ENCODE assay signal across 10 cellular contexts in genomic region chr1:162349635-162350330, GRCh38. TPM values are rescaled to one million over a fixed set of nuclear protein-coding genes. Genes with fewer than 3 reads are reported as not detected.
DNase-seq lines count a peak whose midpoint lies in the region; ATAC-seq, FAIRE-seq and TF ChIP-seq lines count a peak whose summit lies in the region.
"Had no signal": no experiment of that assay in that cellular context is flagged by ENCODE, and none has a peak within 500 bp of the region (broad histone marks: within the 10 kb centered on the region; RNA-seq: fewer than 3 reads in every experiment).

No MANE protein-coding gene starts in this region.

- intact Hi-C loops in K562 (cut with micrococcal nuclease) = loop anchor here (10.0 kb wide), 1 partner anchor 265 kb away; no protein-coding TSS in a partner anchor
- intact Hi-C loops in activated naive CD4-positive, alpha-beta T cell treated with anti-CD3 and anti-CD28 coated beads for 36 hours (cut with micrococcal nuclease) = no loop called here

- peak overlapping the region in 1 of 2 experiments; percentile 98 for H3K23ac ChIP-seq in mesenchymal stem cell (ENCODE audit: low read length in 2 of 2)

- no peak for TF ChIP-seq POLR2A in K562 (conservative IDR thresholded peaks at IDR 0.05)

- H3K36me3 Mint-ChIP-seq in activated naive CD4-positive, alpha-beta T cell treated with anti-CD3 and anti-CD28 coated beads for 36 hours (ENCODE audit: low read depth) = no peaks in the 10 kb centered on the region
- H3K36me3 Mint-ChIP-seq in mesothelial cell of epicardium = peaks cover 5% of the 10 kb centered on the region

- H3K4ac ChIP-seq in mesenchymal stem cell (ENCODE audit: low read depth in 1 of 2, low read length in 2 of 2) = peak overlapping the region; percentile 57 to 98

- no TSS peak for BruUV-seq in K562 (replicated peaks; lab: Mats Ljungman, UMichigan)

- H3K4me1 Mint-ChIP-seq in activated naive CD4-positive, alpha-beta T cell treated with anti-CD3 and anti-CD28 coated beads for 36 hours (ENCODE audit: low read depth) = no peaks in the 10 kb centered on the region
- H3K4me1 Mint-ChIP-seq in mesothelial cell of epicardium = peaks cover 10% of the 10 kb centered on the region

- no peaks in the 10 kb centered on the region for H3K27me3 ChIP-seq in K562 (ENCODE audit: control insufficient read depth in 2 of 2, insufficient read depth in 2 of 2, low read length in 2 of 2)
- peaks cover 0 to 9% of the 10 kb centered on the region in 2 experiments for H3K27me3 ChIP-seq in mesenchymal stem cell (ENCODE audit: control insufficient read depth in 1 of 2, insufficient read depth in 1 of 2, low read length in 2 of 2)

- peak; percentile 70 for FAIRE-seq in K562 (lab: Jason Lieb, UNC)

- in situ Hi-C loops in Caki2 (cut with HindIII; ENCODE audit: low pct_unique_long_range_greater_than_20kb, low sequenced_read_pairs) (no loop called here), K562 (cut with MboI) (no loop called here)

- H2BK120ac ChIP-seq in mesenchymal stem cell (ENCODE audit: low read depth, low read length) = peak overlapping the region; percentile 50

- H3K4me1 ChIP-seq in K562 (replicated peaks in 1 of 2; ENCODE audit: control insufficient read depth in 2 of 2, insufficient read depth in 2 of 2, low read length in 2 of 2) (peaks cover 13 to 47% of the 10 kb centered on the region in 2 experiments; a peak in 4 of 5 replicates), mesenchymal stem cell (ENCODE audit: control insufficient read depth, insufficient read depth, low read depth, low read length) (peaks cover 12% of the 10 kb centered on the region)

- H3K36me3 ChIP-seq in K562 (ENCODE audit: control insufficient read depth, insufficient read depth, low read length) = no peaks in the 10 kb centered on the region
- no peaks in the 10 kb centered on the region for H3K36me3 ChIP-seq in mesenchymal stem cell (ENCODE audit: control insufficient read depth in 1 of 2, insufficient read depth in 2 of 2, low read depth in 1 of 2, low read length in 2 of 2)

- peak overlapping the region; percentile 65 to 99 for H3K18ac ChIP-seq in mesenchymal stem cell (ENCODE audit: low read depth in 1 of 2, low read length in 2 of 2)

- peak overlapping the region; percentile 99 for H2BK5ac ChIP-seq in mesenchymal stem cell (ENCODE audit: low read depth, low read length, poor library complexity, severe bottlenecking)

- TF ChIP-seq CTCF in K562 (IDR thresholded peaks at IDR 0.05 in 2 of 3, conservative IDR thresholded peaks at IDR 0.05 in 1 of 3; ENCODE audit: insufficient read depth in 2 of 3, low read depth in 1 of 3, low read length in 3 of 3) = no peak
- TF ChIP-seq CTCF in mesothelial cell of epicardium (IDR thresholded peaks at IDR 0.05; ENCODE audit: unreplicated experiment) = no peak

- no peak overlapping the region for H2BK15ac ChIP-seq in mesenchymal stem cell (ENCODE audit: low read depth, poor library complexity, severe bottlenecking)

- H3K4me3 Mint-ChIP-seq in activated naive CD4-positive, alpha-beta T cell treated with anti-CD3 and anti-CD28 coated beads for 36 hours = no peak overlapping the region
- no peak overlapping the region for H3K4me3 Mint-ChIP-seq in mesothelial cell of epicardium

- POLR2A ChIA-PET in K562 (lab: Yijun Ruan, JAX) = no interaction called here

- H2BK12ac ChIP-seq in mesenchymal stem cell (ENCODE audit: low read length in 2 of 2) = peak overlapping the region; percentile 34 to 99

- H3K9me3 Mint-ChIP-seq in activated naive CD4-positive, alpha-beta T cell treated with anti-CD3 and anti-CD28 coated beads for 36 hours = no peaks in the 10 kb centered on the region
- no peaks in the 10 kb centered on the region for H3K9me3 Mint-ChIP-seq in mesothelial cell of epicardium

- TF ChIP-seq EP300 in K562 (IDR thresholded peaks at IDR 0.05; ENCODE audit: low read length) = 0 out of 2 replicates have a peak, but pooled peaks have one; percentile 6

- H3K9me3 ChIP-seq in K562 (replicated peaks; ENCODE audit: control insufficient read depth, insufficient read depth, low read depth, low read length) (no peaks in the 10 kb centered on the region), mesenchymal stem cell (ENCODE audit: control insufficient read depth, low read length) (no peaks in the 10 kb centered on the region)

- DNase-seq in Caki2 (ENCODE audit: low read depth) = peak; percentile 82
- DNase-seq in LHCN-M2 (ENCODE audit: low read depth) = peak; percentile 57
- peak; percentile 39 to 55 (median 42) for DNase-seq in K562 (ENCODE audit: extremely low read depth in 1 of 4, low spot score in 3 of 4)
- peak; percentile 90 for DNase-seq in mesenchymal stem cell
- no peak for DNase-seq in activated naive CD4-positive, alpha-beta T cell treated with anti-CD3 and anti-CD28 coated beads for 36 hours
- DNase-seq in activated CD4-positive, CD25-positive, alpha-beta regulatory T cell (lab: John Stamatoyannopoulos, UW) = no peak
- no peak for DNase-seq in SK-N-DZ (ENCODE audit: low spot score)
- DNase-seq in mesothelial cell of epicardium (ENCODE audit: low spot score in 2 of 2, unreplicated experiment in 2 of 2) = no peak
- DNase-seq: stimulated activated CD4-positive, alpha-beta T cell treated with anti-CD3 and anti-CD28 coated beads, Interleukin-15, amount 100 ng/mL, for 24 hours had no signal

- H3K9ac ChIP-seq in K562 (ENCODE audit: insufficient read depth in 1 of 2, low read depth in 2 of 2, low read length in 2 of 2) (peak overlapping the region in 1 of 2 experiments; percentile 52; a peak in 2 of 4 replicates), mesenchymal stem cell (ENCODE audit: low read length) (no peak overlapping the region)

- H2AK5ac ChIP-seq in mesenchymal stem cell (ENCODE audit: low read length, severe bottlenecking) = peak overlapping the region; percentile 98

- H3K4me3 ChIP-seq in K562 (no peak overlapping the region), mesenchymal stem cell (ENCODE audit: insufficient read depth in 1 of 2, low read depth in 1 of 2, low read length in 2 of 2) (no peak overlapping the region)

- no peaks in the 10 kb centered on the region for H3K79me2 ChIP-seq in K562 (ENCODE audit: control insufficient read depth, insufficient read depth, low read length)

- H3K27ac ChIP-seq in K562 (ENCODE audit: extremely low read depth, low read depth, low read length) (peak overlapping the region; percentile 73), mesenchymal stem cell (ENCODE audit: low read length, poor library complexity, severe bottlenecking) (peak overlapping the region; percentile 89)

- H4K91ac ChIP-seq in mesenchymal stem cell (ENCODE audit: low read length) = peak overlapping the region; percentile 81

- 20% methylated on average over 11 of the region's 11 CpGs for WGBS in K562 (ENCODE audit: insufficient coverage, low coverage, missing lambda C conversion rate)
- WGBS in mesenchymal stem cell = 10% methylated on average over 11 of the region's 11 CpGs

- peak; percentile 39 for ATAC-seq in K562

- H4K8ac ChIP-seq in mesenchymal stem cell (ENCODE audit: low read length) = no peak overlapping the region

- H3K14ac ChIP-seq in mesenchymal stem cell (ENCODE audit: low read length in 2 of 2) = no peak overlapping the region

- H2AFZ ChIP-seq in K562 (ENCODE audit: low read depth, low read length) (peak overlapping the region; percentile 90), mesenchymal stem cell (ENCODE audit: low read depth, low read length) (peak overlapping the region; percentile 86)

- peak overlapping the region; percentile 65 for H3K4me2 ChIP-seq in K562 (ENCODE audit: insufficient read depth, low read length)
- H3K4me2 ChIP-seq in mesenchymal stem cell (ENCODE audit: low read length, poor library complexity, severe bottlenecking) = peak overlapping the region; percentile 35

- H3K27ac Mint-ChIP-seq in activated naive CD4-positive, alpha-beta T cell treated with anti-CD3 and anti-CD28 coated beads for 36 hours = no peak overlapping the region
- no peak overlapping the region for H3K27ac Mint-ChIP-seq in mesothelial cell of epicardium

- CTCF ChIA-PET in K562 (lab: Yijun Ruan, JAX; ENCODE audit: low intra/inter-chr PET ratio) = interaction anchor here (0.6 kb wide), 1 partner anchor 295 kb away, joined by 4 read pairs; no protein-coding TSS in a partner anchor
- CTCF ChIA-PET in activated naive CD4-positive, alpha-beta T cell treated with anti-CD3 and anti-CD28 coated beads for 36 hours (lab: Charles Lee) = no interaction called here

- no peaks in the 10 kb centered on the region for H4K20me1 ChIP-seq in K562 (replicated peaks; ENCODE audit: control insufficient read depth, insufficient read depth, low read length)

- no peak for TF ChIP-seq RAD21 in K562 (CRISPR knock-in tag; conservative IDR thresholded peaks at IDR 0.05 in 1 of 2, IDR thresholded peaks at IDR 0.05 in 1 of 2)

- H3K9me1 ChIP-seq in K562 (ENCODE audit: control insufficient read depth, insufficient read depth, low read length) = no peaks in the 10 kb centered on the region

- peaks cover 2% of the 10 kb centered on the region for H3K27me3 Mint-ChIP-seq in activated naive CD4-positive, alpha-beta T cell treated with anti-CD3 and anti-CD28 coated beads for 36 hours (ENCODE audit: low read depth)
- no peaks in the 10 kb centered on the region for H3K27me3 Mint-ChIP-seq in mesothelial cell of epicardium (ENCODE audit: low read depth)

- no peaks in the 10 kb centered on the region for H3K79me1 ChIP-seq in mesenchymal stem cell (replicated peaks; ENCODE audit: low read length, poor library complexity, severe bottlenecking)

RNA-seq across cellular contexts. Expression of gene SPATA46, which starts 26.9 kb away (rescaled TPM):
- not detected in 2 replicates for total RNA-seq in Caki2 (2014; rRNA removed; shearing (Covaris generic); ENCODE audit: low replicate concordance)
- not detected in 2 replicates for total RNA-seq in LHCN-M2 (2014; rRNA removed)
- not detected for polyA plus RNA-seq in LHCN-M2 (2012)
- not detected in 2 replicates for total RNA-seq in K562 (2011; cell fraction: chromatin; rRNA removed; ENCODE audit: low replicate concordance)
- not detected in 2 replicates for total RNA-seq in K562 (2011; cell fraction: nucleolus; rRNA removed)
- not detected in 2 replicates for total RNA-seq in K562 (2011; cell fraction: nucleoplasm; rRNA removed)
- not detected in 2 replicates for total RNA-seq in K562 (2014; rRNA removed)
- total RNA-seq in K562 (2014; rRNA removed; fragmentation: Illumina TruSeq; extraction: Trizol) = not detected in 2 replicates
- not detected in 2 replicates for total RNA-seq in K562 (2015; rRNA removed; fragmentation: Illumina TruSeq; extraction: Trizol)
- total RNA-seq in K562 (2021) = not detected in 2 replicates
- polyA plus RNA-seq in K562 (2011; rRNA removed) = 0.04 TPM in 2 replicates
- 0.03 TPM in 1 of 2 replicates, not detected in the other for polyA plus RNA-seq in K562 (2011; cell fraction: cytosol; rRNA removed)
- 0.14 TPM in 1 of 2 replicates, not detected in the other for polyA plus RNA-seq in K562 (2011; cell fraction: nucleus; rRNA removed)
- 0.15 TPM in 1 of 2 replicates, not detected in the other for polyA plus RNA-seq in K562 (2012)
- polyA plus RNA-seq in K562 (2014; fragmentation: Illumina TruSeq; extraction: Trizol) = not detected in 2 replicates
- polyA plus RNA-seq in K562 (2014; fragmentation: Nextera tagmentation; extraction: Ambion mirVana) = under 1 TPM in 1 of 2 experiments, not detected in 1; 0.11 TPM
- polyA plus RNA-seq in K562 (2014; rRNA removed) = not detected in 2 replicates
- polyA minus RNA-seq in K562 (2011; rRNA and poly(A)+ RNA removed) = not detected in 2 replicates
- polyA minus RNA-seq in K562 (2011; cell fraction: cytosol; rRNA and poly(A)+ RNA removed) = not detected in 2 replicates
- not detected in 2 replicates for polyA minus RNA-seq in K562 (2011; cell fraction: nucleus; rRNA and poly(A)+ RNA removed)
- not detected for polyA plus RNA-seq in mesenchymal stem cell (2013, experiment 1 of 2)
- polyA plus RNA-seq in mesenchymal stem cell (2013, experiment 2 of 2) = not detected
- not detected for total RNA-seq in activated naive CD4-positive, alpha-beta T cell treated with anti-CD3 and anti-CD28 coated beads for 36 hours
- not detected in 2 replicates for polyA plus RNA-seq in SK-N-DZ (2014; cell fraction: cytosol; rRNA removed)
- not detected in 2 replicates for polyA plus RNA-seq in SK-N-DZ (2014; cell fraction: nucleus; rRNA removed)
- not detected in 3 replicates for total RNA-seq in mesothelial cell of epicardium
- total RNA-seq: temporal lobe had no signal

RNA-seq across cellular contexts. Expression of gene C1orf226, which starts 31.7 kb away (rescaled TPM):
- total RNA-seq in Caki2 (2014; rRNA removed; shearing (Covaris generic); ENCODE audit: low replicate concordance) = 0.03 TPM in 1 of 2 replicates, not detected in the other
- total RNA-seq in LHCN-M2 (2014; rRNA removed) (0.32 and 0.63 TPM in 2 replicates), K562 (2014; rRNA removed) (0.36 and 0.37 TPM in 2 replicates), K562 (2014; rRNA removed; fragmentation: Illumina TruSeq; extraction: Trizol) (0.47 and 0.64 TPM in 2 replicates), K562 (2015; rRNA removed; fragmentation: Illumina TruSeq; extraction: Trizol) (0.33 and 0.53 TPM in 2 replicates), K562 (2021) (1.4 and 1.6 TPM in 2 replicates), mesothelial cell of epicardium (3.9 to 5.1 TPM (median 4.3 TPM) in 3 replicates)
- polyA plus RNA-seq in LHCN-M2 (2012) = 0.21 TPM
- total RNA-seq in K562 (2011; cell fraction: chromatin; rRNA removed; ENCODE audit: low replicate concordance) = 1.0 and 2.1 TPM in 2 replicates
- 0.92 and 1.2 TPM in 2 replicates for total RNA-seq in K562 (2011; cell fraction: nucleolus; rRNA removed)
- total RNA-seq in K562 (2011; cell fraction: nucleoplasm; rRNA removed) = 1.6 and 1.9 TPM in 2 replicates
- polyA plus RNA-seq in K562 (2011; rRNA removed) (0.81 and 1.4 TPM in 2 replicates), K562 (2014; fragmentation: Illumina TruSeq; extraction: Trizol) (1.2 and 1.3 TPM in 2 replicates), K562 (2014; fragmentation: Nextera tagmentation; extraction: Ambion mirVana) (under 1 TPM; 0.10 to 0.20 TPM), K562 (2014; rRNA removed) (0.56 and 0.88 TPM in 2 replicates)
- polyA plus RNA-seq in K562 (2011; cell fraction: cytosol; rRNA removed) = 0.97 and 1.4 TPM in 2 replicates
- polyA plus RNA-seq in K562 (2011; cell fraction: nucleus; rRNA removed) = 1.9 and 2.6 TPM in 2 replicates
- polyA plus RNA-seq in K562 (2012) = 1.2 and 1.6 TPM in 2 replicates
- 0.70 and 1.4 TPM in 2 replicates for polyA minus RNA-seq in K562 (2011; rRNA and poly(A)+ RNA removed)
- 0.57 and 2.2 TPM in 2 replicates for polyA minus RNA-seq in K562 (2011; cell fraction: cytosol; rRNA and poly(A)+ RNA removed)
- 0.67 and 1.4 TPM in 2 replicates for polyA minus RNA-seq in K562 (2011; cell fraction: nucleus; rRNA and poly(A)+ RNA removed)
- 0.86 TPM for polyA plus RNA-seq in mesenchymal stem cell (2013, experiment 1 of 2)
- 0.66 TPM for polyA plus RNA-seq in mesenchymal stem cell (2013, experiment 2 of 2)
- under 1 TPM; 0.12 to 0.17 TPM for total RNA-seq in activated naive CD4-positive, alpha-beta T cell treated with anti-CD3 and anti-CD28 coated beads for 36 hours
- 3.1 and 4.5 TPM in 2 replicates for polyA plus RNA-seq in SK-N-DZ (2014; cell fraction: cytosol; rRNA removed)
- polyA plus RNA-seq in SK-N-DZ (2014; cell fraction: nucleus; rRNA removed) = 4.3 and 9.9 TPM in 2 replicates

Comparison
In these comparisons a context has a peak if more than half of its experiments do, and no peak if none do; other contexts are left out.
1. DNase-seq: peak in Caki2 (single experiment), LHCN-M2 (single experiment), K562 (4 of 4) and mesenchymal stem cell (single experiment); none in activated naive CD4-positive, alpha-beta T cell treated with anti-CD3 and anti-CD28 coated beads for 36 hours (single experiment), activated CD4-positive, CD25-positive, alpha-beta regulatory T cell (0 of 4), SK-N-DZ (single experiment) and mesothelial cell of epicardium (0 of 2).